In the genomic region with DNA sequence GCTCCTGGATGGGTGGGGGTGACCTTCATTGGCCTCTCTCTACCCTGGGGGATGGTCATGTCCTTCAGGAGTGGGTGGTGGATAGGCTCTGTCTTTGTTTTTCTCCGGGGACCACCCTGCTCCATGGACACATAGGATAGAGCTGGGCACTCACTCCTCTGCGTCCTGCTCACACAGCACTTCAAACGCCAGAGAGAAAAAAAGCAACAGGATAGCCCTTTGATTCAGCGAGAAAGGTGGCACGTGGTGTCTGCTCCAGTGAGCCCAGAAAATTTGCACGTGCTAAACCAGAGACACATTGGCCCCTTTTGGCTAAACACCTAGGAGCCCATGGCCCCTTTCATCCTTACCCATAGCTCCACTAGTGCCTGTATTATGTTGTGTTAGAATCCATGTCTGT, we compare ENCODE assay signal across 7 cellular contexts.
"Had no signal": no experiment of that assay in that cellular context is flagged by ENCODE, and none has a peak within 500 bp of the region (broad histone marks: within the 10 kb centered on the region; RNA-seq: fewer than 3 reads in every experiment).

No MANE protein-coding gene starts in this region.

- H3K36me3 ChIP-seq: HAP-1 had no signal

- H3K4me2 ChIP-seq: GM23338 had no signal

- ATAC-seq: HCT116, HepG2 had no signal

- H3K27ac ChIP-seq: HL-60 had no signal

- H3K27ac Mint-ChIP-seq: GM23338, HFFc6, IgD-negative memory B cell had no signal

- H3K36me3 Mint-ChIP-seq: IgD-negative memory B cell had no signal

- H3K4me3 Mint-ChIP-seq: GM23338, HFFc6, IgD-negative memory B cell had no signal

- H3K4me1 ChIP-seq: HAP-1 had no signal

- H3K9me3 Mint-ChIP-seq: GM23338, IgD-negative memory B cell had no signal

- H3K4me3 ChIP-seq: GM23338, HAP-1 had no signal

- H2AFZ ChIP-seq: GM23338 had no signal

- H3K9me3 ChIP-seq: HAP-1 had no signal

- H3K4me1 Mint-ChIP-seq: IgD-negative memory B cell had no signal

- DNase-seq: HFFc6 had no signal
